In the genomic region with DNA sequence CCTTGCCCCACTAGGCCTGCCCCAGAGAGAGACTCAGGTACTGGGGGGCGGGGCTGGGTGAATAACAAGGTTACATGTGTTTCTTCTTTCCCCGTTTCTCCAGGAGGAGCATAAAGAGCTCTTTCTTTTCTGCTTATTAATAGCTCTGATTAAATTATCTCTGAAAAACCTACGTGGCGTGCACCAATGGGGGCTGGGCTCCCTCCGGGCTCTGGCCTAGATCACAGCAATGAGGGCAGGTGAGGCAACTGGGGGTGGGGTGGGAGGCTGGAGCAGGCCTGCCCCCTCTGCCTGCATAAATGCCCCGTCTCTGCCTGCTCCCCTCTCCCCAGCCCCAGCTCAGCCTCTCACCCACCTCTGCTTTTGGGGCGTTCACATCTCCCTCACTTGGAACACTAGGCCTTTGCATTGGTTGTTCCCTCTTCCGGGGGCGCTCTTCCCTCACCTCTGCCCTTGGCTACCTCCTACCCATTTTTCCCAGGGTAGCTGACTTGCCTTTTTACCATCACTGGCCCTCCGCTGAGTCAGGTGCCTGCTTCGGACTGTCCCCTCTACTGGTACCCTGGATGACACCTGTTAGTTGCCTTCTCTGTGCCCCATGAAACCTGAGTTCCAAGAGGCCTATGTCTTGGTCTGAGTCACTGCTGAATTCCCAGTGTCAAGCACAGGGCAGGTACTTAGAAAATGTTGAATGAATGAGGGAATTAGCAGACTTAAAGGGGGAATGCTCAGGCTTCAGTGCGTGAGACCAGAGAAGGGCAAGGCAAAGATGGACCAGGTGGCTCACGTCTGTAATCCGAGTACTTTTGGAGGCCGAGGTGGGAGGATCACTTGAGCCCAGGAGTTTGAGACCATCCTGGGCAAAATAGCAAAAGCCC, we compare ENCODE assay signal across 1 cellular context.
TF ChIP-seq lines count a peak whose summit lies in the region.

No MANE protein-coding gene starts in this region.

TF ChIP-seq in HepG2, 621 proteins besides CTCF, POLR2A, EP300 and RAD21 (continued from another document and continues in another):
- TF ChIP-seq, protein P1, sequence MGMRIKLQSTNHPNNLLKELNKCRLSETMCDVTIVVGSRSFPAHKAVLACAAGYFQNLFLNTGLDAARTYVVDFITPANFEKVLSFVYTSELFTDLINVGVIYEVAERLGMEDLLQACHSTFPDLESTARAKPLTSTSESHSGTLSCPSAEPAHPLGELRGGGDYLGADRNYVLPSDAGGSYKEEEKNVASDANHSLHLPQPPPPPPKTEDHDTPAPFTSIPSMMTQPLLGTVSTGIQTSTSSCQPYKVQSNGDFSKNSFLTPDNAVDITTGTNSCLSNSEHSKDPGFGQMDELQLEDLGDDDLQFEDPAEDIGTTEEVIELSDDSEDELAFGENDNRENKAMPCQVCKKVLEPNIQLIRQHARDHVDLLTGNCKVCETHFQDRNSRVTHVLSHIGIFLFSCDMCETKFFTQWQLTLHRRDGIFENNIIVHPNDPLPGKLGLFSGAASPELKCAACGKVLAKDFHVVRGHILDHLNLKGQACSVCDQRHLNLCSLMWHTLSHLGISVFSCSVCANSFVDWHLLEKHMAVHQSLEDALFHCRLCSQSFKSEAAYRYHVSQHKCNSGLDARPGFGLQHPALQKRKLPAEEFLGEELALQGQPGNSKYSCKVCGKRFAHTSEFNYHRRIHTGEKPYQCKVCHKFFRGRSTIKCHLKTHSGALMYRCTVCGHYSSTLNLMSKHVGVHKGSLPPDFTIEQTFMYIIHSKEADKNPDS (CRISPR knock-in tag; IDR thresholded peaks at IDR 0.05): no peak
- TF ChIP-seq TBX3 (IDR thresholded peaks at IDR 0.05; ENCODE audit: borderline replicate concordance) (no peak), MTF2 (CRISPR knock-in tag; IDR thresholded peaks at IDR 0.05; ENCODE audit: borderline replicate concordance) (0 out of 2 replicates have a peak, but pooled peaks have one; percentile 45), MATR3 (CRISPR knock-in tag; IDR thresholded peaks at IDR 0.05) (no peak), PCBP2 (optimal IDR thresholded peaks at IDR 0.05; ENCODE audit: low read depth, low read length, poor library complexity, severe bottlenecking) (no peak), PRPF4 (IDR thresholded peaks at IDR 0.05; ENCODE audit: low read depth, low read length, poor library complexity, severe bottlenecking) (no peak), IRX3 (CRISPR knock-in tag; IDR thresholded peaks at IDR 0.05; ENCODE audit: borderline replicate concordance, low read depth) (no peak), NRL (CRISPR knock-in tag; IDR thresholded peaks at IDR 0.05; ENCODE audit: borderline replicate concordance) (no peak), PCBP1 (IDR thresholded peaks at IDR 0.05; ENCODE audit: borderline replicate concordance, low read depth, low read length) (no peak), ZNF143 (CRISPR knock-in tag; IDR thresholded peaks at IDR 0.05) (no peak), ZNF282 (IDR thresholded peaks at IDR 0.05; ENCODE audit: partially characterized antibody) (no peak), POLR2AphosphoS5 (IDR thresholded peaks at IDR 0.05; ENCODE audit: low read depth, low read length) (no peak), TSC22D2 (CRISPR knock-in tag; IDR thresholded peaks at IDR 0.05; ENCODE audit: borderline replicate concordance) (no peak), REXO4 (CRISPR knock-in tag; IDR thresholded peaks at IDR 0.05; ENCODE audit: borderline replicate concordance) (no peak), FOXM1 (CRISPR knock-in tag; IDR thresholded peaks at IDR 0.05) (no peak), HOXA5 (CRISPR knock-in tag; IDR thresholded peaks at IDR 0.05) (no peak), ZBTB1 (CRISPR knock-in tag; IDR thresholded peaks at IDR 0.05; ENCODE audit: borderline replicate concordance) (no peak), ISL2 (CRISPR knock-in tag; IDR thresholded peaks at IDR 0.05) (no peak), ZNF788 (CRISPR knock-in tag; IDR thresholded peaks at IDR 0.05; ENCODE audit: borderline replicate concordance) (peak; percentile 19; the same call in 1 of the 2 replicates), MEF2D (CRISPR knock-in tag; IDR thresholded peaks at IDR 0.05) (no peak), ZNF326 (CRISPR knock-in tag; IDR thresholded peaks at IDR 0.05; ENCODE audit: borderline replicate concordance) (no peak)
- TF ChIP-seq, protein P2, sequence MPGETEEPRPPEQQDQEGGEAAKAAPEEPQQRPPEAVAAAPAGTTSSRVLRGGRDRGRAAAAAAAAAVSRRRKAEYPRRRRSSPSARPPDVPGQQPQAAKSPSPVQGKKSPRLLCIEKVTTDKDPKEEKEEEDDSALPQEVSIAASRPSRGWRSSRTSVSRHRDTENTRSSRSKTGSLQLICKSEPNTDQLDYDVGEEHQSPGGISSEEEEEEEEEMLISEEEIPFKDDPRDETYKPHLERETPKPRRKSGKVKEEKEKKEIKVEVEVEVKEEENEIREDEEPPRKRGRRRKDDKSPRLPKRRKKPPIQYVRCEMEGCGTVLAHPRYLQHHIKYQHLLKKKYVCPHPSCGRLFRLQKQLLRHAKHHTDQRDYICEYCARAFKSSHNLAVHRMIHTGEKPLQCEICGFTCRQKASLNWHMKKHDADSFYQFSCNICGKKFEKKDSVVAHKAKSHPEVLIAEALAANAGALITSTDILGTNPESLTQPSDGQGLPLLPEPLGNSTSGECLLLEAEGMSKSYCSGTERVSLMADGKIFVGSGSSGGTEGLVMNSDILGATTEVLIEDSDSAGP (CRISPR knock-in tag; IDR thresholded peaks at IDR 0.05; ENCODE audit: borderline replicate concordance): no peak
- TF ChIP-seq, protein P3, sequence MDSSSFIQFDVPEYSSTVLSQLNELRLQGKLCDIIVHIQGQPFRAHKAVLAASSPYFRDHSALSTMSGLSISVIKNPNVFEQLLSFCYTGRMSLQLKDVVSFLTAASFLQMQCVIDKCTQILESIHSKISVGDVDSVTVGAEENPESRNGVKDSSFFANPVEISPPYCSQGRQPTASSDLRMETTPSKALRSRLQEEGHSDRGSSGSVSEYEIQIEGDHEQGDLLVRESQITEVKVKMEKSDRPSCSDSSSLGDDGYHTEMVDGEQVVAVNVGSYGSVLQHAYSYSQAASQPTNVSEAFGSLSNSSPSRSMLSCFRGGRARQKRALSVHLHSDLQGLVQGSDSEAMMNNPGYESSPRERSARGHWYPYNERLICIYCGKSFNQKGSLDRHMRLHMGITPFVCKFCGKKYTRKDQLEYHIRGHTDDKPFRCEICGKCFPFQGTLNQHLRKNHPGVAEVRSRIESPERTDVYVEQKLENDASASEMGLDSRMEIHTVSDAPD (CRISPR knock-in tag; IDR thresholded peaks at IDR 0.05): no peak
- TF ChIP-seq, protein P4, sequence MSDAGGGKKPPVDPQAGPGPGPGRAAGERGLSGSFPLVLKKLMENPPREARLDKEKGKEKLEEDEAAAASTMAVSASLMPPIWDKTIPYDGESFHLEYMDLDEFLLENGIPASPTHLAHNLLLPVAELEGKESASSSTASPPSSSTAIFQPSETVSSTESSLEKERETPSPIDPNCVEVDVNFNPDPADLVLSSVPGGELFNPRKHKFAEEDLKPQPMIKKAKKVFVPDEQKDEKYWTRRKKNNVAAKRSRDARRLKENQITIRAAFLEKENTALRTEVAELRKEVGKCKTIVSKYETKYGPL (CRISPR knock-in tag; IDR thresholded peaks at IDR 0.05): no peak
- TF ChIP-seq, protein P5, sequence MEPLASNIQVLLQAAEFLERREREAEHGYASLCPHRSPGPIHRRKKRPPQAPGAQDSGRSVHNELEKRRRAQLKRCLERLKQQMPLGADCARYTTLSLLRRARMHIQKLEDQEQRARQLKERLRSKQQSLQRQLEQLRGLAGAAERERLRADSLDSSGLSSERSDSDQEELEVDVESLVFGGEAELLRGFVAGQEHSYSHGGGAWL (CRISPR knock-in tag; IDR thresholded peaks at IDR 0.05): no peak
- TF ChIP-seq, protein P6, sequence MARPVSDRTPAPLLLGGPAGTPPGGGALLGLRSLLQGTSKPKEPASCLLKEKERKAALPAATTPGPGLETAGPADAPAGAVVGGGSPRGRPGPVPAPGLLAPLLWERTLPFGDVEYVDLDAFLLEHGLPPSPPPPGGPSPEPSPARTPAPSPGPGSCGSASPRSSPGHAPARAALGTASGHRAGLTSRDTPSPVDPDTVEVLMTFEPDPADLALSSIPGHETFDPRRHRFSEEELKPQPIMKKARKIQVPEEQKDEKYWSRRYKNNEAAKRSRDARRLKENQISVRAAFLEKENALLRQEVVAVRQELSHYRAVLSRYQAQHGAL (CRISPR knock-in tag; IDR thresholded peaks at IDR 0.05; ENCODE audit: not compliant biosample characterization): no peak
- TF ChIP-seq, protein P7, sequence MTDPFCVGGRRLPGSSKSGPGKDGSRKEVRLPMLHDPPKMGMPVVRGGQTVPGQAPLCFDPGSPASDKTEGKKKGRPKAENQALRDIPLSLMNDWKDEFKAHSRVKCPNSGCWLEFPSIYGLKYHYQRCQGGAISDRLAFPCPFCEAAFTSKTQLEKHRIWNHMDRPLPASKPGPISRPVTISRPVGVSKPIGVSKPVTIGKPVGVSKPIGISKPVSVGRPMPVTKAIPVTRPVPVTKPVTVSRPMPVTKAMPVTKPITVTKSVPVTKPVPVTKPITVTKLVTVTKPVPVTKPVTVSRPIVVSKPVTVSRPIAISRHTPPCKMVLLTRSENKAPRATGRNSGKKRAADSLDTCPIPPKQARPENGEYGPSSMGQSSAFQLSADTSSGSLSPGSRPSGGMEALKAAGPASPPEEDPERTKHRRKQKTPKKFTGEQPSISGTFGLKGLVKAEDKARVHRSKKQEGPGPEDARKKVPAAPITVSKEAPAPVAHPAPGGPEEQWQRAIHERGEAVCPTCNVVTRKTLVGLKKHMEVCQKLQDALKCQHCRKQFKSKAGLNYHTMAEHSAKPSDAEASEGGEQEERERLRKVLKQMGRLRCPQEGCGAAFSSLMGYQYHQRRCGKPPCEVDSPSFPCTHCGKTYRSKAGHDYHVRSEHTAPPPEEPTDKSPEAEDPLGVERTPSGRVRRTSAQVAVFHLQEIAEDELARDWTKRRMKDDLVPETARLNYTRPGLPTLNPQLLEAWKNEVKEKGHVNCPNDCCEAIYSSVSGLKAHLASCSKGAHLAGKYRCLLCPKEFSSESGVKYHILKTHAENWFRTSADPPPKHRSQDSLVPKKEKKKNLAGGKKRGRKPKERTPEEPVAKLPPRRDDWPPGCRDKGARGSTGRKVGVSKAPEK (CRISPR knock-in tag; IDR thresholded peaks at IDR 0.05; ENCODE audit: borderline replicate concordance): no peak
- TF ChIP-seq, protein P8, sequence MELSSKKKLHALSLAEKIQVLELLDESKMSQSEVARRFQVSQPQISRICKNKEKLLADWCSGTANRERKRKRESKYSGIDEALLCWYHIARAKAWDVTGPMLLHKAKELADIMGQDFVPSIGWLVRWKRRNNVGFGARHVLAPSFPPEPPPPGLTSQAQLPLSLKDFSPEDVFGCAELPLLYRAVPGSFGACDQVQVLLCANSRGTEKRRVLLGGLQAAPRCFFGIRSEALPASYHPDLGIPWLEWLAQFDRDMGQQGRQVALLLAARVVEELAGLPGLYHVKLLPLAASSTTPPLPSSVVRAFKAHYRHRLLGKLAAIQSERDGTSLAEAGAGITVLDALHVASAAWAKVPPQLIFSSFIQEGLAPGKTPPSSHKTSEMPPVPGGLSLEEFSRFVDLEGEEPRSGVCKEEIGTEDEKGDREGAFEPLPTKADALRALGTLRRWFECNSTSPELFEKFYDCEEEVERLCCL (CRISPR knock-in tag; IDR thresholded peaks at IDR 0.05; ENCODE audit: borderline replicate concordance): no peak
- TF ChIP-seq, protein P9, sequence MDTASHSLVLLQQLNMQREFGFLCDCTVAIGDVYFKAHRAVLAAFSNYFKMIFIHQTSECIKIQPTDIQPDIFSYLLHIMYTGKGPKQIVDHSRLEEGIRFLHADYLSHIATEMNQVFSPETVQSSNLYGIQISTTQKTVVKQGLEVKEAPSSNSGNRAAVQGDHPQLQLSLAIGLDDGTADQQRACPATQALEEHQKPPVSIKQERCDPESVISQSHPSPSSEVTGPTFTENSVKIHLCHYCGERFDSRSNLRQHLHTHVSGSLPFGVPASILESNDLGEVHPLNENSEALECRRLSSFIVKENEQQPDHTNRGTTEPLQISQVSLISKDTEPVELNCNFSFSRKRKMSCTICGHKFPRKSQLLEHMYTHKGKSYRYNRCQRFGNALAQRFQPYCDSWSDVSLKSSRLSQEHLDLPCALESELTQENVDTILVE (CRISPR knock-in tag; IDR thresholded peaks at IDR 0.05): no peak
- TF ChIP-seq, protein P10, sequence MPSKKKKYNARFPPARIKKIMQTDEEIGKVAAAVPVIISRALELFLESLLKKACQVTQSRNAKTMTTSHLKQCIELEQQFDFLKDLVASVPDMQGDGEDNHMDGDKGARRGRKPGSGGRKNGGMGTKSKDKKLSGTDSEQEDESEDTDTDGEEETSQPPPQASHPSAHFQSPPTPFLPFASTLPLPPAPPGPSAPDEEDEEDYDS (CRISPR knock-in tag; IDR thresholded peaks at IDR 0.05): no peak
- TF ChIP-seq, protein P11, sequence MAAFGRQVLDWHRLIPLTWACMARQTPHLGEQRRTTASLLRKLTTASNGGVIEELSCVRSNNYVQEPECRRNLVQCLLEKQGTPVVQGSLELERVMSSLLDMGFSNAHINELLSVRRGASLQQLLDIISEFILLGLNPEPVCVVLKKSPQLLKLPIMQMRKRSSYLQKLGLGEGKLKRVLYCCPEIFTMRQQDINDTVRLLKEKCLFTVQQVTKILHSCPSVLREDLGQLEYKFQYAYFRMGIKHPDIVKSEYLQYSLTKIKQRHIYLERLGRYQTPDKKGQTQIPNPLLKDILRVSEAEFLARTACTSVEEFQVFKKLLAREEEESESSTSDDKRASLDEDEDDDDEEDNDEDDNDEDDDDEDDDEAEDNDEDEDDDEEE (CRISPR knock-in tag; IDR thresholded peaks at IDR 0.05): no peak
- TF ChIP-seq, protein P12, sequence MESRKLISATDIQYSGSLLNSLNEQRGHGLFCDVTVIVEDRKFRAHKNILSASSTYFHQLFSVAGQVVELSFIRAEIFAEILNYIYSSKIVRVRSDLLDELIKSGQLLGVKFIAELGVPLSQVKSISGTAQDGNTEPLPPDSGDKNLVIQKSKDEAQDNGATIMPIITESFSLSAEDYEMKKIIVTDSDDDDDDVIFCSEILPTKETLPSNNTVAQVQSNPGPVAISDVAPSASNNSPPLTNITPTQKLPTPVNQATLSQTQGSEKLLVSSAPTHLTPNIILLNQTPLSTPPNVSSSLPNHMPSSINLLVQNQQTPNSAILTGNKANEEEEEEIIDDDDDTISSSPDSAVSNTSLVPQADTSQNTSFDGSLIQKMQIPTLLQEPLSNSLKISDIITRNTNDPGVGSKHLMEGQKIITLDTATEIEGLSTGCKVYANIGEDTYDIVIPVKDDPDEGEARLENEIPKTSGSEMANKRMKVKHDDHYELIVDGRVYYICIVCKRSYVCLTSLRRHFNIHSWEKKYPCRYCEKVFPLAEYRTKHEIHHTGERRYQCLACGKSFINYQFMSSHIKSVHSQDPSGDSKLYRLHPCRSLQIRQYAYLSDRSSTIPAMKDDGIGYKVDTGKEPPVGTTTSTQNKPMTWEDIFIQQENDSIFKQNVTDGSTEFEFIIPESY (CRISPR knock-in tag; IDR thresholded peaks at IDR 0.05): no peak
- TF ChIP-seq, protein P13, sequence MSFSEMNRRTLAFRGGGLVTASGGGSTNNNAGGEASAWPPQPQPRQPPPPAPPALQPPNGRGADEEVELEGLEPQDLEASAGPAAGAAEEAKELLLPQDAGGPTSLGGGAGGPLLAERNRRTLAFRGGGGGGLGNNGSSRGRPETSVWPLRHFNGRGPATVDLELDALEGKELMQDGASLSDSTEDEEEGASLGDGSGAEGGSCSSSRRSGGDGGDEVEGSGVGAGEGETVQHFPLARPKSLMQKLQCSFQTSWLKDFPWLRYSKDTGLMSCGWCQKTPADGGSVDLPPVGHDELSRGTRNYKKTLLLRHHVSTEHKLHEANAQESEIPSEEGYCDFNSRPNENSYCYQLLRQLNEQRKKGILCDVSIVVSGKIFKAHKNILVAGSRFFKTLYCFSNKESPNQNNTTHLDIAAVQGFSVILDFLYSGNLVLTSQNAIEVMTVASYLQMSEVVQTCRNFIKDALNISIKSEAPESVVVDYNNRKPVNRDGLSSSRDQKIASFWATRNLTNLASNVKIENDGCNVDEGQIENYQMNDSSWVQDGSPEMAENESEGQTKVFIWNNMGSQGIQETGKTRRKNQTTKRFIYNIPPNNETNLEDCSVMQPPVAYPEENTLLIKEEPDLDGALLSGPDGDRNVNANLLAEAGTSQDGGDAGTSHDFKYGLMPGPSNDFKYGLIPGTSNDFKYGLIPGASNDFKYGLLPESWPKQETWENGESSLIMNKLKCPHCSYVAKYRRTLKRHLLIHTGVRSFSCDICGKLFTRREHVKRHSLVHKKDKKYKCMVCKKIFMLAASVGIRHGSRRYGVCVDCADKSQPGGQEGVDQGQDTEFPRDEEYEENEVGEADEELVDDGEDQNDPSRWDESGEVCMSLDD (CRISPR knock-in tag; IDR thresholded peaks at IDR 0.05; ENCODE audit: borderline replicate concordance): no peak
